In the genomic region with DNA sequence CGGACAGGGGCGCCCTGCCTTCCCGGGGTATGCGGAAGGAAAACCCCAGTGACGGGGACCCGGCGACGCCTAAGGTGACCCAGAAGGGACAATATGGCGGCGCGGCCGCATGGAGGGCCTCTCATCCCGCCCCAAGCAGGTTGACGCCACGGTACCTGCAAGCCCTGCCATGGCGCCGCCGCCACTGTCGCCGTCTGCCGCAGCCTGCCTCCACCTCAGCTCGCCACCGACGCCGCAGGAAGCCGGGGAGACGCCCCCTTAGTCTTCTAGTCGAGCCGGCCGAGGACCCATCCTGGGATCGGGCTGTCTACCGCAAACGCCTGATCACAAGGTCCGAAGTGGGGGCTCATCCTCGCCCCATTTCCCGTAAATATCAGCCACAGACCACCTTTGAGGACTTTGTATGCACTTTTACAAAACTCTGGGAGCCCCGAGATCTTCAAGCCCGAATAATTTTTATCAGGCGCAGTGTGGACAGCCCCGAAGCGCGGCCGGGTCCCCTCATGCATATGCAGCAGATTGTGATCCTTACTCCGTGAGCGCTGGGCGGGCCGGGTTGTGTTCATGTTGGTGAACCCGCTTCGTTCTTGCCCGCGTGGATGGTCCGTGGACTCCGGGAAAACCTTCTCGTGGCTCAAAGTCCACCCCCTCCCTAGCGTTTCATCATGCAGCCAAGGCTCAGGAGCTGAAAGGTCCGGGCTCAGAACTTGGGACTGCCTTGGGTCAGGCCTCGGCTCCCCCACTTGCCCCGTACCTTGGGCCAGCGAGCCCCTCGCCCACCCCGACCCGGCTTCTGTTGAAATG, we compare ENCODE assay signal across 8 cellular contexts. TPM values are rescaled to one million over a fixed set of nuclear protein-coding genes. Genes with fewer than 3 reads are reported as not detected.
DNase-seq lines count a peak whose midpoint lies in the region; ATAC-seq and TF ChIP-seq lines count a peak whose summit lies in the region.

A gene with protein sequence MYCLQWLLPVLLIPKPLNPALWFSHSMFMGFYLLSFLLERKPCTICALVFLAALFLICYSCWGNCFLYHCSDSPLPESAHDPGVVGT (minus strand): TSS at position 239 of the 804 bp plus-strand sequence. CDS start 8,702 bp downstream, outside the sequence.

- no peak for TF ChIP-seq CTCF in HL-60 (IDR thresholded peaks at IDR 0.05; ENCODE audit: insufficient read depth, low read length)
- peak in 18 of 56 donors; percentile 7 to 53 (median 28) for TF ChIP-seq CTCF in dorsolateral prefrontal cortex (IDR thresholded peaks at IDR 0.05 in 54 of 56, conservative IDR thresholded peaks at IDR 0.05 in 2 of 56; ENCODE audit: low read depth in 1 of 56, partially characterized antibody in 56 of 56)
- TF ChIP-seq CTCF in lower leg skin (IDR thresholded peaks at IDR 0.05): no peak

- peak within 1 kb of the TSS; percentile 99 for H3K27ac Mint-ChIP-seq in activated CD4-positive, alpha-beta memory T cell treated with anti-CD3 and anti-CD28 coated beads, Interleukin-2, amount 10 ng/mL, durations not matched to agents 7 days and 5 days

- 1% methylated on average over 43 to 60 of the region's 62 CpGs for WGBS in lower leg skin, 2 donors

- no peaks in the 10 kb centered on the region for H3K36me3 Mint-ChIP-seq in activated CD4-positive, alpha-beta memory T cell treated with anti-CD3 and anti-CD28 coated beads, Interleukin-2, amount 10 ng/mL, durations not matched to agents 7 days and 5 days (ENCODE audit: low read depth)

- no peaks in the 10 kb centered on the region for H3K9me3 Mint-ChIP-seq in activated CD4-positive, alpha-beta memory T cell treated with anti-CD3 and anti-CD28 coated beads, Interleukin-2, amount 10 ng/mL, durations not matched to agents 7 days and 5 days

- H3K27me3 ChIP-seq in BLaER1 treated with 17β-estradiol and CSF1 and Interleukin-3, amounts not matched to agents 10 nM and 100 nM: peaks cover 0 to 36% (median 24%) of the 10 kb centered on the region in 11 experiments; a peak in 17 of 22 replicates
- H3K27me3 ChIP-seq in HL-60 (ENCODE audit: insufficient read depth, poor library complexity, severe bottlenecking): no peaks in the 10 kb centered on the region
- H3K27me3 ChIP-seq in dorsolateral prefrontal cortex: no peaks in the 10 kb centered on the region

- peak within 1 kb of the TSS; percentile 81 to 100 (median 96) for H3K4me3 ChIP-seq in BLaER1 treated with 17β-estradiol and CSF1 and Interleukin-3, amounts not matched to agents 10 nM and 100 nM
- H3K4me3 ChIP-seq in HL-60 (replicated peaks; ENCODE audit: insufficient read depth, low read length) (peak within 1 kb of the TSS; percentile 99), dorsolateral prefrontal cortex (peak within 1 kb of the TSS; percentile 73 to 100 (median 99)), lower leg skin (ENCODE audit: low read depth, poor library complexity, severe bottlenecking) (peak within 1 kb of the TSS; percentile 97)

- H3K4me1 Mint-ChIP-seq in activated CD4-positive, alpha-beta memory T cell treated with anti-CD3 and anti-CD28 coated beads, Interleukin-2, amount 10 ng/mL, durations not matched to agents 7 days and 5 days: peaks cover 47% of the 10 kb centered on the region

- H3K27me3 Mint-ChIP-seq in activated CD4-positive, alpha-beta memory T cell treated with anti-CD3 and anti-CD28 coated beads, Interleukin-2, amount 10 ng/mL, durations not matched to agents 7 days and 5 days: no peaks in the 10 kb centered on the region

- TF ChIP-seq POLR2A in lower leg skin (IDR thresholded peaks at IDR 0.05): peak in 1 of 2 donors; percentile 18

- ATAC-seq in GM19395 (IDR thresholded peaks at IDR 0.05; ENCODE audit: unreplicated experiment): peak; percentile 86

- POLR2A ChIA-PET in activated CD4-positive, alpha-beta memory T cell treated with anti-CD3 and anti-CD28 coated beads, Interleukin-2, amount 10 ng/mL, durations not matched to agents 7 days and 5 days (lab: Charles Lee): interaction anchor here (0.7 to 1.4 kb wide), 4 partner anchors 115 to 349 kb away, joined by 3 to 8 read pairs (median 3); a partner anchor contains a TSS

- H3K4me3 Mint-ChIP-seq in activated CD4-positive, alpha-beta memory T cell treated with anti-CD3 and anti-CD28 coated beads, Interleukin-2, amount 10 ng/mL, durations not matched to agents 7 days and 5 days: peak within 1 kb of the TSS; percentile 88

- H3K4me1 ChIP-seq in BLaER1 treated with 17β-estradiol and CSF1 and Interleukin-3, amounts not matched to agents 10 nM and 100 nM: peaks cover 24 to 41% (median 31%) of the 10 kb centered on the region in 10 experiments

- DNase-seq in HL-60 (ENCODE audit: low read depth in 1 of 2, low spot score in 1 of 2) (peak; percentile 87 to 90), NCI-H82 treated with DMSO at 0.1 percent for 48 hours (lab: John Stamatoyannopoulos, UW; ENCODE audit: unreplicated experiment) (peak; percentile 73), dorsolateral prefrontal cortex (peak; percentile 79 to 91 (median 88)), lower leg skin (ENCODE audit: low spot score in 2 of 2) (peak; percentile 86 to 98)
- peak; percentile 92 for DNase-seq in activated CD4-positive, alpha-beta memory T cell treated with anti-CD3 and anti-CD28 coated beads, Interleukin-2, amount 10 ng/mL, durations not matched to agents 7 days and 5 days
- DNase-seq in stimulated activated CD4-positive, alpha-beta T cell treated with anti-CD3 and anti-CD28 coated beads, Interleukin-4, amount 100 ng/mL, for 4 hours: peak; percentile 88 to 89

- peaks cover 0 to 4% (median 0%) of the 10 kb centered on the region in 11 experiments; a peak in 1 of 22 replicates for H3K9me3 ChIP-seq in BLaER1 treated with 17β-estradiol and CSF1 and Interleukin-3, amounts not matched to agents 10 nM and 100 nM (replicated peaks in 1 of 11)

- H3K36me3 ChIP-seq in BLaER1 treated with 17β-estradiol and CSF1 and Interleukin-3, amounts not matched to agents 10 nM and 100 nM: peaks cover 0 to 29% (median 0%) of the 10 kb centered on the region in 11 experiments; a peak in 7 of 22 replicates

- intact Hi-C loops in dorsolateral prefrontal cortex (cut with DNase I): loop anchor here (2.0 to 10.0 kb wide), 5 partner anchors 121 to 433 kb away; a partner anchor contains a TSS
- intact Hi-C loops in lower leg skin (cut with DNase I; ENCODE audit: low total_unique reads): loop anchor here (5.0 kb wide), 1 partner anchor 251 kb away; no protein-coding TSS in a partner anchor

- peak within 1 kb of the TSS; percentile 84 to 100 (median 98) for H3K4me2 ChIP-seq in BLaER1 treated with 17β-estradiol and CSF1 and Interleukin-3, amounts not matched to agents 10 nM and 100 nM

- peaks cover 32 to 45% (median 41%) of the 10 kb centered on the region in 11 experiments for H4K20me1 ChIP-seq in BLaER1 treated with 17β-estradiol and CSF1 and Interleukin-3, amounts not matched to agents 10 nM and 100 nM

- CTCF ChIA-PET in activated CD4-positive, alpha-beta memory T cell treated with anti-CD3 and anti-CD28 coated beads, Interleukin-2, amount 10 ng/mL, durations not matched to agents 7 days and 5 days (lab: Charles Lee): interaction anchor here (1.2 to 1.5 kb wide), 2 partner anchors 131 to 258 kb away, joined by 3 to 4 read pairs; no protein-coding TSS in a partner anchor

- H3K9ac ChIP-seq in BLaER1 treated with 17β-estradiol and CSF1 and Interleukin-3, amounts not matched to agents 10 nM and 100 nM: peak within 1 kb of the TSS; percentile 89 to 100 (median 95)

- H3K27ac ChIP-seq in BLaER1 treated with 17β-estradiol and CSF1 and Interleukin-3, amounts not matched to agents 10 nM and 100 nM: peak within 1 kb of the TSS; percentile 94 to 100 (median 98)
- peak within 1 kb of the TSS; percentile 100 for H3K27ac ChIP-seq in HL-60 (replicated peaks)
- H3K27ac ChIP-seq in dorsolateral prefrontal cortex: peak within 1 kb of the TSS; percentile 86 to 100 (median 99)

RNA-seq across cellular contexts. Expression of the gene that starts here (rescaled TPM):
- 10 to 100 TPM; 37.7 to 39.4 TPM for total RNA-seq in activated CD4-positive, alpha-beta memory T cell treated with anti-CD3 and anti-CD28 coated beads, Interleukin-2, amount 10 ng/mL, durations not matched to agents 7 days and 5 days
- total RNA-seq in dorsolateral prefrontal cortex: 100 to 1,000 TPM in 118 of 120 experiments, 10 to 100 TPM in 2; 82.4 to 206 (median 151) TPM
- total RNA-seq in lower leg skin: 100 to 1,000 TPM in 3 of 4 donors, 10 to 100 TPM in 1; 91.3 to 136 (median 103) TPM

Comparison
In these comparisons a context has a peak if more than half of its experiments do, and no peak if none do; other contexts are left out.
1. Peak in every context shown above with its lines: DNase-seq, ATAC-seq, H3K4me3 ChIP-seq and H3K27ac ChIP-seq.